ENCODE assay signal across 18 cellular contexts in the genomic region with DNA sequence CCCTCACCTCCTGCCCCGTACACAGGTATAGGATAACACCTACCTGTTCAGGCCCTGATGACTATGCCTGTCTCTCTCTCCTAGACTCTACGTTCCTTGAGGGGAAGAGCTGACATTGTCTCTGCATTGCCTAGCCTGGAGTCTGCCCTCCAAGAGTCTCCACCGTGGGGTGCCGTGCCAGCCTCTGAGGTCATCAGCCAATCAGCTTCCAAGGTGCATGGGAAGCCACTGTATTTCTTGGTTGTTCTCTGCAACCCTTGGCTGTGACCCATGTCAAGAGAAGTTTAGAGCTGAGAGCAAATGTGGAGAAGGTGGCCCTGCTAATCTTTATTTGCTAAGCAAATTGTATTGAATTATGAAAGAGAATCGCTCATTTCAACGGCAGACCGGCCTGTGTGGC.
DNase-seq lines count a peak whose midpoint lies in the region; ATAC-seq and TF ChIP-seq lines count a peak whose summit lies in the region.
"Had no signal": no experiment of that assay in that cellular context is flagged by ENCODE, and none has a peak within 500 bp of the region (broad histone marks: within the 10 kb centered on the region; RNA-seq: fewer than 3 reads in every experiment).

No MANE protein-coding gene starts in this region.

- H3K4me3 Mint-ChIP-seq in GM23338 (no peak overlapping the region), endodermal cell (no peak overlapping the region)
- H3K4me3 Mint-ChIP-seq: CD4-positive, alpha-beta memory T cell had no signal

- H3K4me3 ChIP-seq in GM23338: no peak overlapping the region
- H3K4me3 ChIP-seq in RWPE2 (ENCODE audit: severe bottlenecking): no peak overlapping the region
- H3K4me3 ChIP-seq in endodermal cell (ENCODE audit: low read length): no peak overlapping the region
- H3K4me3 ChIP-seq: BLaER1 treated with 17β-estradiol and CSF1 and Interleukin-3, amounts not matched to agents 10 nM and 100 nM; Peyer's patch; SJCRH30 had no signal

- H3K4me1 ChIP-seq in GM23338 (ENCODE audit: insufficient read depth): peaks cover 32% of the 10 kb centered on the region
- H3K4me1 ChIP-seq in RWPE2 (ENCODE audit: insufficient read depth, poor library complexity, severe bottlenecking): no peaks in the 10 kb centered on the region
- H3K4me1 ChIP-seq in endodermal cell (ENCODE audit: control insufficient read depth, insufficient read depth, low read length): no peaks in the 10 kb centered on the region
- H3K4me1 ChIP-seq: Peyer's patch, SJCRH30 had no signal

- H3K9ac ChIP-seq in endodermal cell (ENCODE audit: extremely low read depth, low read length, poor library complexity, severe bottlenecking): no peak overlapping the region
- H3K9ac ChIP-seq: BLaER1 treated with 17β-estradiol and CSF1 and Interleukin-3, amounts not matched to agents 10 nM and 100 nM had no signal

- peaks cover 4% of the 10 kb centered on the region for H3K27me3 Mint-ChIP-seq in GM23338 (ENCODE audit: insufficient read depth, low read depth, poor library complexity)
- H3K27me3 Mint-ChIP-seq in endodermal cell (ENCODE audit: insufficient read depth): peaks cover 8% of the 10 kb centered on the region

- TF ChIP-seq CTCF in GM23338 (conservative IDR thresholded peaks at IDR 0.05; ENCODE audit: low read depth in 2 of 2) (no peak), RWPE2 (IDR thresholded peaks at IDR 0.05; ENCODE audit: poor library complexity, severe bottlenecking) (no peak), endodermal cell (conservative IDR thresholded peaks at IDR 0.05) (no peak)

- ATAC-seq in GM23338 (no peak), RWPE2 (ENCODE audit: low read depth) (no peak), sciatic nerve (no peak), GM21737 (IDR thresholded peaks at IDR 0.05; ENCODE audit: unreplicated experiment) (no peak)

- H3K9me3 ChIP-seq in RWPE2 (ENCODE audit: severe bottlenecking): no peaks in the 10 kb centered on the region
- H3K9me3 ChIP-seq in endodermal cell (ENCODE audit: control insufficient read depth, low read length): no peaks in the 10 kb centered on the region
- H3K9me3 ChIP-seq: BLaER1 treated with 17β-estradiol and CSF1 and Interleukin-3, amounts not matched to agents 10 nM and 100 nM; Peyer's patch; SJCRH30 had no signal

- H3K36me3 ChIP-seq in GM23338 (ENCODE audit: insufficient read depth): no peaks in the 10 kb centered on the region
- no peaks in the 10 kb centered on the region for H3K36me3 ChIP-seq in RWPE2 (ENCODE audit: low read depth)
- no peaks in the 10 kb centered on the region for H3K36me3 ChIP-seq in endodermal cell (ENCODE audit: control insufficient read depth, insufficient read depth, low read length)
- H3K36me3 ChIP-seq: BLaER1 treated with 17β-estradiol and CSF1 and Interleukin-3, amounts not matched to agents 10 nM and 100 nM; Peyer's patch; SJCRH30 had no signal

- H4K20me1 ChIP-seq in GM23338 (replicated peaks; ENCODE audit: insufficient read depth): no peaks in the 10 kb centered on the region
- H4K20me1 ChIP-seq: BLaER1 treated with 17β-estradiol and CSF1 and Interleukin-3, amounts not matched to agents 10 nM and 100 nM had no signal

- 0 out of 2 replicates have a peak overlapping the region, but pooled peaks have one; percentile 14 for H2AFZ ChIP-seq in GM23338

- no peak overlapping the region for H3K27ac Mint-ChIP-seq in GM23338
- H3K27ac Mint-ChIP-seq in endodermal cell: no peak overlapping the region
- H3K27ac Mint-ChIP-seq: CD4-positive, alpha-beta memory T cell had no signal

- DNase-seq in GM23338 (ENCODE audit: low spot score) (no peak), RWPE2 (ENCODE audit: low spot score) (peak; percentile 55), endodermal cell (peak; percentile 33), sciatic nerve (ENCODE audit: low spot score) (peak; percentile 28), hippocampal formation (lab: John Stamatoyannopoulos, UW) (no peak)
- DNase-seq in effector CD4-positive, alpha-beta T cell: no peak
- DNase-seq: 8988T; CD4-positive, alpha-beta memory T cell; DMS153; NCI-H1092; NCI-H1436; NCI-H1930; NCI-H510A; NCI-H82; Peyer's patch; SJCRH30 had no signal

- no peaks in the 10 kb centered on the region for H3K27me3 ChIP-seq in GM23338 (ENCODE audit: insufficient read depth)
- H3K27me3 ChIP-seq in RWPE2 (ENCODE audit: insufficient read depth, poor library complexity, severe bottlenecking): no peaks in the 10 kb centered on the region
- H3K27me3 ChIP-seq in endodermal cell (ENCODE audit: control insufficient read depth, insufficient read depth, low read length, poor library complexity, severe bottlenecking): no peaks in the 10 kb centered on the region
- H3K27me3 ChIP-seq: BLaER1 treated with 17β-estradiol and CSF1 and Interleukin-3, amounts not matched to agents 10 nM and 100 nM; Peyer's patch; SJCRH30 had no signal

- H3K9me2 ChIP-seq in GM23338 (ENCODE audit: insufficient read depth): no peaks in the 10 kb centered on the region

- intact Hi-C loops in sciatic nerve (cut with DNase I): no loop called here

- peaks cover 45% of the 10 kb centered on the region for H3K4me1 Mint-ChIP-seq in GM23338
- peaks cover 11% of the 10 kb centered on the region for H3K4me1 Mint-ChIP-seq in endodermal cell
- H3K4me1 Mint-ChIP-seq: CD4-positive, alpha-beta memory T cell had no signal

- H3F3A ChIP-seq in GM23338 (replicated peaks; ENCODE audit: low read depth): no peaks in the 10 kb centered on the region

- no peaks in the 10 kb centered on the region for H3K36me3 Mint-ChIP-seq in GM23338 (ENCODE audit: low read depth)
- no peaks in the 10 kb centered on the region for H3K36me3 Mint-ChIP-seq in endodermal cell (ENCODE audit: low read depth)
- H3K36me3 Mint-ChIP-seq: CD4-positive, alpha-beta memory T cell had no signal

- WGBS in endodermal cell (ENCODE audit: insufficient coverage in 1 of 2, insufficient read length in 1 of 2), 2 experiments: 88 to 91% methylated on average over 6 to 7 of the region's 7 CpGs

- no peaks in the 10 kb centered on the region for H3K79me2 ChIP-seq in GM23338 (replicated peaks; ENCODE audit: insufficient read depth)

- no peak overlapping the region for H3K27ac ChIP-seq in GM23338 (ENCODE audit: low read depth)
- H3K27ac ChIP-seq in RWPE2 (ENCODE audit: poor library complexity, severe bottlenecking): no peak overlapping the region
- no peak overlapping the region for H3K27ac ChIP-seq in endodermal cell (ENCODE audit: low read depth, low read length)
- H3K27ac ChIP-seq: BLaER1 treated with 17β-estradiol and CSF1 and Interleukin-3, amounts not matched to agents 10 nM and 100 nM; Peyer's patch; SJCRH30 had no signal

- H3K9me3 Mint-ChIP-seq in GM23338: no peaks in the 10 kb centered on the region
- no peaks in the 10 kb centered on the region for H3K9me3 Mint-ChIP-seq in endodermal cell

- H3K4me2 ChIP-seq in GM23338: no peak overlapping the region

TF ChIP-seq in GM23338, 12 proteins besides CTCF, POLR2A, EP300 and RAD21:
- TF ChIP-seq JUNB (IDR thresholded peaks at IDR 0.05; ENCODE audit: unreplicated experiment): no peak
- TF ChIP-seq, protein P1, sequence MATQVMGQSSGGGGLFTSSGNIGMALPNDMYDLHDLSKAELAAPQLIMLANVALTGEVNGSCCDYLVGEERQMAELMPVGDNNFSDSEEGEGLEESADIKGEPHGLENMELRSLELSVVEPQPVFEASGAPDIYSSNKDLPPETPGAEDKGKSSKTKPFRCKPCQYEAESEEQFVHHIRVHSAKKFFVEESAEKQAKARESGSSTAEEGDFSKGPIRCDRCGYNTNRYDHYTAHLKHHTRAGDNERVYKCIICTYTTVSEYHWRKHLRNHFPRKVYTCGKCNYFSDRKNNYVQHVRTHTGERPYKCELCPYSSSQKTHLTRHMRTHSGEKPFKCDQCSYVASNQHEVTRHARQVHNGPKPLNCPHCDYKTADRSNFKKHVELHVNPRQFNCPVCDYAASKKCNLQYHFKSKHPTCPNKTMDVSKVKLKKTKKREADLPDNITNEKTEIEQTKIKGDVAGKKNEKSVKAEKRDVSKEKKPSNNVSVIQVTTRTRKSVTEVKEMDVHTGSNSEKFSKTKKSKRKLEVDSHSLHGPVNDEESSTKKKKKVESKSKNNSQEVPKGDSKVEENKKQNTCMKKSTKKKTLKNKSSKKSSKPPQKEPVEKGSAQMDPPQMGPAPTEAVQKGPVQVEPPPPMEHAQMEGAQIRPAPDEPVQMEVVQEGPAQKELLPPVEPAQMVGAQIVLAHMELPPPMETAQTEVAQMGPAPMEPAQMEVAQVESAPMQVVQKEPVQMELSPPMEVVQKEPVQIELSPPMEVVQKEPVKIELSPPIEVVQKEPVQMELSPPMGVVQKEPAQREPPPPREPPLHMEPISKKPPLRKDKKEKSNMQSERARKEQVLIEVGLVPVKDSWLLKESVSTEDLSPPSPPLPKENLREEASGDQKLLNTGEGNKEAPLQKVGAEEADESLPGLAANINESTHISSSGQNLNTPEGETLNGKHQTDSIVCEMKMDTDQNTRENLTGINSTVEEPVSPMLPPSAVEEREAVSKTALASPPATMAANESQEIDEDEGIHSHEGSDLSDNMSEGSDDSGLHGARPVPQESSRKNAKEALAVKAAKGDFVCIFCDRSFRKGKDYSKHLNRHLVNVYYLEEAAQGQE (IDR thresholded peaks at IDR 0.05; ENCODE audit: unreplicated experiment): no peak
- no peak for TF ChIP-seq ZNF331 (CRISPR knock-in tag; IDR thresholded peaks at IDR 0.05; ENCODE audit: low read depth)
- no peak for TF ChIP-seq POLR2AphosphoS5 (IDR thresholded peaks at IDR 0.05; ENCODE audit: low read depth)
- no peak for TF ChIP-seq STAT1 (IDR thresholded peaks at IDR 0.05; ENCODE audit: unreplicated experiment)
- TF ChIP-seq NANOG (IDR thresholded peaks at IDR 0.05; ENCODE audit: borderline replicate concordance): no peak
- no peak for TF ChIP-seq CREB1 (CRISPR knock-in tag; IDR thresholded peaks at IDR 0.05; ENCODE audit: low read depth)
- TF ChIP-seq, protein P2, sequence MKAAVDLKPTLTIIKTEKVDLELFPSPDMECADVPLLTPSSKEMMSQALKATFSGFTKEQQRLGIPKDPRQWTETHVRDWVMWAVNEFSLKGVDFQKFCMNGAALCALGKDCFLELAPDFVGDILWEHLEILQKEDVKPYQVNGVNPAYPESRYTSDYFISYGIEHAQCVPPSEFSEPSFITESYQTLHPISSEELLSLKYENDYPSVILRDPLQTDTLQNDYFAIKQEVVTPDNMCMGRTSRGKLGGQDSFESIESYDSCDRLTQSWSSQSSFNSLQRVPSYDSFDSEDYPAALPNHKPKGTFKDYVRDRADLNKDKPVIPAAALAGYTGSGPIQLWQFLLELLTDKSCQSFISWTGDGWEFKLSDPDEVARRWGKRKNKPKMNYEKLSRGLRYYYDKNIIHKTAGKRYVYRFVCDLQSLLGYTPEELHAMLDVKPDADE (IDR thresholded peaks at IDR 0.05): no peak

Comparison
In these comparisons a context has a peak if more than half of its experiments do, and no peak if none do; other contexts are left out.
1. DNase-seq: peak in RWPE2 (single experiment), endodermal cell (single experiment) and sciatic nerve (single experiment); none in GM23338 (single experiment), effector CD4-positive, alpha-beta T cell (single experiment) and hippocampal formation (0 of 2).